Comparison of ENCODE assay signal across 28 cellular contexts in genomic region chr1:165807613-165808012, GRCh38.
"Had no signal": no experiment of that assay in that cellular context is flagged by ENCODE, and none has a peak within 500 bp of the region (broad histone marks: within the 10 kb centered on the region; RNA-seq: fewer than 3 reads in every experiment).

No MANE protein-coding gene starts in this region.

- H3K4me3 ChIP-seq: ascending aorta, body of pancreas, cardiac muscle cell, SK-N-MC had no signal

- H3K27ac ChIP-seq: ascending aorta, body of pancreas, cardiac muscle cell, SK-N-MC had no signal

- H3K36me3 ChIP-seq: ascending aorta, cardiac muscle cell had no signal

- H3K9me3 Mint-ChIP-seq: activated B cell treated with CpG ODN at 0.5 μM for 24 hours; activated naive CD4-positive, alpha-beta T cell treated with anti-CD3 and anti-CD28 coated beads, Interleukin-2, amount 50 U/mL, for 72 hours; activated naive CD8-positive, alpha-beta T cell treated with anti-CD3 and anti-CD28 coated beads, Interleukin-2, amount 50 U/mL, for 24 hours; activated T-cell treated with anti-CD3 and anti-CD28 coated beads, Interleukin-2, amount 50 U/mL, for 24 hours; activated T-helper 1 cell treated with anti-CD3 and anti-CD28 coated beads, Interleukin-12 subunit alpha, Interleukin-12 subunit beta, Interleukin-2, Interleukin-4 antibody, amounts not matched to agents 30 ng/mL and 10 ng/mL and 1 ng/mL, durations not matched to agents 14 hours and 24 hours and 36 hours; T-helper 2 cell treated with Interferon-gamma antibody and Interleukin-4, amounts not matched to agents 5 μg/mL and 100 μg/mL, for 36 hours had no signal

- H3K27me3 ChIP-seq: ascending aorta, body of pancreas had no signal

- H3K27ac Mint-ChIP-seq: activated B cell treated with CpG ODN at 0.5 μM for 24 hours; activated CD4-positive, alpha-beta T cell treated with anti-CD3 and anti-CD28 coated beads, Interleukin-2, amount 10 ng/mL, durations not matched to agents 24 days and 14 days; activated CD8-positive, alpha-beta memory T cell treated with anti-CD3 and anti-CD28 coated beads, Interleukin-2, amount 10 ng/mL, durations not matched to agents 7 days and 5 days; activated naive CD4-positive, alpha-beta T cell treated with anti-CD3 and anti-CD28 coated beads, Interleukin-2, amount 50 U/mL, for 72 hours; activated naive CD8-positive, alpha-beta T cell treated with anti-CD3 and anti-CD28 coated beads, Interleukin-2, amount 50 U/mL, for 24 hours; activated T-cell treated with anti-CD3 and anti-CD28 coated beads, Interleukin-2, amount 50 U/mL, for 24 hours; activated T-helper 1 cell treated with anti-CD3 and anti-CD28 coated beads, Interleukin-12 subunit alpha, Interleukin-12 subunit beta, Interleukin-2, Interleukin-4 antibody, amounts not matched to agents 30 ng/mL and 10 ng/mL and 1 ng/mL, durations not matched to agents 14 hours and 24 hours and 36 hours; T-helper 2 cell treated with Interferon-gamma antibody and Interleukin-4, amounts not matched to agents 5 μg/mL and 100 μg/mL, for 36 hours had no signal

- H3K4me3 Mint-ChIP-seq: activated B cell treated with CpG ODN at 0.5 μM for 24 hours; activated CD4-positive, alpha-beta T cell treated with anti-CD3 and anti-CD28 coated beads, Interleukin-2, amount 10 ng/mL, durations not matched to agents 24 days and 14 days; activated CD8-positive, alpha-beta memory T cell treated with anti-CD3 and anti-CD28 coated beads, Interleukin-2, amount 10 ng/mL, durations not matched to agents 7 days and 5 days; activated naive CD8-positive, alpha-beta T cell treated with anti-CD3 and anti-CD28 coated beads, Interleukin-2, amount 50 U/mL, for 24 hours; activated T-cell treated with anti-CD3 and anti-CD28 coated beads, Interleukin-2, amount 50 U/mL, for 24 hours; activated T-helper 1 cell treated with anti-CD3 and anti-CD28 coated beads, Interleukin-12 subunit alpha, Interleukin-12 subunit beta, Interleukin-2, Interleukin-4 antibody, amounts not matched to agents 30 ng/mL and 10 ng/mL and 1 ng/mL, durations not matched to agents 14 hours and 24 hours and 36 hours; T-helper 2 cell treated with Interferon-gamma antibody and Interleukin-4, amounts not matched to agents 5 μg/mL and 100 μg/mL, for 36 hours had no signal

- H3K4me1 ChIP-seq: ascending aorta, body of pancreas had no signal

- H3K4me1 Mint-ChIP-seq: activated B cell treated with CpG ODN at 0.5 μM for 24 hours; activated CD4-positive, alpha-beta T cell treated with anti-CD3 and anti-CD28 coated beads, Interleukin-2, amount 10 ng/mL, durations not matched to agents 24 days and 14 days; activated CD8-positive, alpha-beta memory T cell treated with anti-CD3 and anti-CD28 coated beads, Interleukin-2, amount 10 ng/mL, durations not matched to agents 7 days and 5 days; activated naive CD8-positive, alpha-beta T cell treated with anti-CD3 and anti-CD28 coated beads, Interleukin-2, amount 50 U/mL, for 24 hours had no signal

- H3K27me3 Mint-ChIP-seq: activated naive CD8-positive, alpha-beta T cell treated with anti-CD3 and anti-CD28 coated beads, Interleukin-2, amount 50 U/mL, for 24 hours had no signal

- H3K36me3 Mint-ChIP-seq: activated naive CD4-positive, alpha-beta T cell treated with anti-CD3 and anti-CD28 coated beads, Interleukin-2, amount 50 U/mL, for 72 hours had no signal

- H3K9me3 ChIP-seq: ascending aorta, body of pancreas had no signal

- ATAC-seq: activated CD8-positive, alpha-beta memory T cell treated with anti-CD3 and anti-CD28 coated beads, Interleukin-2, amount 10 ng/mL, durations not matched to agents 7 days and 5 days; activated naive CD4-positive, alpha-beta T cell treated with anti-CD3 and anti-CD28 coated beads, Interleukin-2, amount 50 U/mL, for 72 hours; activated naive CD8-positive, alpha-beta T cell treated with anti-CD3 and anti-CD28 coated beads, Interleukin-2, amount 50 U/mL, for 24 hours; body of pancreas; Panc1; Right ventricle myocardium inferior had no signal

- DNase-seq: activated B cell treated with CpG ODN at 0.5 μM for 24 hours; activated CD4-positive, alpha-beta T cell treated with anti-CD3 and anti-CD28 coated beads for 1 hour; activated CD4-positive, alpha-beta T cell treated with anti-CD3 and anti-CD28 coated beads, Interleukin-2, amount 10 ng/mL, durations not matched to agents 24 days and 14 days; activated CD4-positive, alpha-beta T cell treated with anti-CD3 and anti-CD28 coated beads, Interleukin-2, amount 50 U/mL, for 48 hours; activated CD8-positive, alpha-beta memory T cell treated with anti-CD3 and anti-CD28 coated beads, Interleukin-2, amount 10 ng/mL, durations not matched to agents 7 days and 5 days; activated effector memory CD4-positive, alpha-beta T cell treated with Interleukin-2 at 50 U/mL for 16 hours; activated naive CD4-positive, alpha-beta T cell treated with Interleukin-2 at 50 U/mL for 16 hours; activated naive CD8-positive, alpha-beta T cell treated with anti-CD3 and anti-CD28 coated beads, Interleukin-2, amount 50 U/mL, for 24 hours; activated T-cell treated with anti-CD3 and anti-CD28 coated beads, Interleukin-2, amount 50 U/mL, for 24 hours; amniotic stem cell; body of pancreas; MM.1S; NCI-H1105; NCI-H1436 treated with DMSO at 0.1 percent for 48 hours; NCI-H187 treated with DMSO at 0.1 percent for 48 hours; NCI-H2081 treated with DMSO at 0.1 percent for 48 hours; NCI-H446; NCI-H524; NCI-H748 treated with DMSO at 0.1 percent for 48 hours; RPMI8226 had no signal
